ENCODE assay signal across 32 cellular contexts in genomic region chr3:124206225-124206624, GRCh38.
"Had no signal": no experiment of that assay in that cellular context is flagged by ENCODE, and none has a peak within 500 bp of the region (broad histone marks: within the 10 kb centered on the region; RNA-seq: fewer than 3 reads in every experiment).

No MANE protein-coding gene starts in this region.

- H3K27me3 ChIP-seq: adrenal gland, body of pancreas, breast epithelium, cardiac muscle cell had no signal

- ATAC-seq: activated naive CD4-positive, alpha-beta T cell treated with anti-CD3 and anti-CD28 coated beads, Interleukin-2, amount 50 U/mL, for 72 hours; activated naive CD8-positive, alpha-beta T cell treated with anti-CD3 and anti-CD28 coated beads, Interleukin-2, amount 50 U/mL, for 24 hours; activated T-cell treated with anti-CD3 and anti-CD28 coated beads, Interleukin-2, amount 50 U/mL, for 72 hours; activated T-helper 17 cell treated with anti-CD3 and anti-CD28 coated beads, Interleukin-2, amount 50 U/mL, for 72 hours; body of pancreas had no signal

- H3K9me3 ChIP-seq: adrenal gland, body of pancreas, breast epithelium had no signal

- DNase-seq: activated effector memory CD4-positive, alpha-beta T cell treated with anti-CD3 and anti-CD28 coated beads, Interleukin-2, amount 50 U/mL, for 16 hours; activated effector memory CD4-positive, alpha-beta T cell treated with Interleukin-2 at 50 U/mL for 16 hours; activated gamma-delta T cell; activated gamma-delta T cell treated with Interleukin-2 at 50 U/mL for 16 hours; activated naive CD4-positive, alpha-beta T cell; activated naive CD4-positive, alpha-beta T cell treated with anti-CD3 and anti-CD28 coated beads for 36 hours; activated naive CD4-positive, alpha-beta T cell treated with anti-CD3 and anti-CD28 coated beads, Interleukin-2, amount 10 ng/mL, durations not matched to agents 7 days and 5 days; activated naive CD4-positive, alpha-beta T cell treated with anti-CD3 and anti-CD28 coated beads, Interleukin-2, amount 50 U/mL, for 16 hours; activated naive CD4-positive, alpha-beta T cell treated with Interleukin-2 at 50 U/mL for 16 hours; activated naive CD8-positive, alpha-beta T cell treated with anti-CD3 and anti-CD28 coated beads for 36 hours; activated naive CD8-positive, alpha-beta T cell treated with anti-CD3 and anti-CD28 coated beads, Interleukin-2, amount 10 ng/mL, durations not matched to agents 7 days and 5 days; activated naive CD8-positive, alpha-beta T cell treated with anti-CD3 and anti-CD28 coated beads, Interleukin-2, amount 50 U/mL, for 24 hours; activated T-cell treated with anti-CD3 and anti-CD28 coated beads for 4 hours; activated T-cell treated with anti-CD3 and anti-CD28 coated beads, Interleukin-2, amount 50 U/mL, for 1 hour; activated T-cell treated with anti-CD3 and anti-CD28 coated beads, Interleukin-2, amount 50 U/mL, for 24 hours; activated T-cell treated with anti-CD3 and anti-CD28 coated beads, Interleukin-2, amount 50 U/mL, for 4 hours; activated T-cell treated with anti-CD3 and anti-CD28 coated beads, Interleukin-2, amount 50 U/mL, for 48 hours; activated T-cell treated with anti-CD3 and anti-CD28 coated beads, Interleukin-2, amount 50 U/mL, for 72 hours; adrenal gland; amniotic stem cell; amygdala; anterior cingulate cortex; aorta; body of pancreas; brain microvascular endothelial cell; caudate nucleus; central memory CD4-positive, alpha-beta T cell; cerebellar nuclear complex had no signal

- H3K4me1 ChIP-seq: body of pancreas, breast epithelium had no signal

- H3K27ac ChIP-seq: adrenal gland, body of pancreas, brain microvascular endothelial cell, breast epithelium, cardiac muscle cell had no signal

- H3K36me3 ChIP-seq: adrenal gland, brain microvascular endothelial cell, breast epithelium, cardiac muscle cell had no signal

- H3K4me3 ChIP-seq: adrenal gland, body of pancreas, breast epithelium, cardiac muscle cell had no signal
